ENCODE assay signal across 11 cellular contexts in the genomic region with DNA sequence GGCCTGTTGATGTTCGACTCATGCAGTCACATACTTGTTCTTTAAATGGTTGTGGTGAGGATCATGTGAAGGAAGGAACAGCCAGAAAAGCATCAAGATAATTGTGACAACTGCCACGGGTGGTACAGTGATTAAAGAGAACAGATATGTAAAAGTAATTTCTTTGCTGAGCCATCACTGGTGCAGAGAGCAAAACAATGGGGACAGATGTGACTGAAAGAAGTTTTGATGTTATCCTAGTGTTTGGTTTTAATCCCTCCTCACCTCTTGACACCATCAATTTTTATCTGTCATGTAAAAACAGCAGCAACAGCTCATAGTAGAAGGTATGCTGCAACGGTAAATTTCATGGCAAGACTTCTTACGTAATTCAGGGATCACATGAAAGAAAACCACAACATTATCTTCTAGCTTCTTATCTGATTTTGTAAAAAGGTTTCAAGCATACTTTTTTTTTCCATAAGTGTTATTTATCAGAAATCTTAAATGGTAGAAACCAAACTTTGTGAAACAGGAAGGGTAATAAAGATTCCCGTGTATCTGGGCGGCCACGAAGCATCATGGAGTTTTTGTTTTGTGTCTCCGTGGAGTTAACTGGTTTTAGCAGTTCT.
DNase-seq lines count a peak whose midpoint lies in the region; ATAC-seq and TF ChIP-seq lines count a peak whose summit lies in the region.
"Had no signal": no experiment of that assay in that cellular context is flagged by ENCODE, and none has a peak within 500 bp of the region (broad histone marks: within the 10 kb centered on the region; RNA-seq: fewer than 3 reads in every experiment).

No MANE protein-coding gene starts in this region.

- DNase-seq in HL-60 (ENCODE audit: low read depth in 1 of 2, low spot score in 1 of 2) (peak; percentile 33 to 38), SKM-1 (lab: John Stamatoyannopoulos, UW; ENCODE audit: unreplicated experiment) (peak; percentile 30), amniotic epithelial cell (ENCODE audit: low read depth) (peak; percentile 93), non-pigmented ciliary epithelial cell (ENCODE audit: low read depth) (peak; percentile 36), SHP77 (lab: John Stamatoyannopoulos, UW) (no peak)
- DNase-seq: esophagus squamous epithelium, lower lobe of right lung, NCI-H446 treated with DMSO at 0.1 percent for 48 hours had no signal

- H3K27ac ChIP-seq in HL-60 (replicated peaks), result peak overlapping the region; percentile 35
- H3K27ac ChIP-seq: esophagus squamous epithelium, lower lobe of right lung had no signal

- ATAC-seq in GM19023 (IDR thresholded peaks at IDR 0.05; ENCODE audit: unreplicated experiment), result no peak
- no peak for ATAC-seq in HG02798 (IDR thresholded peaks at IDR 0.05; ENCODE audit: poor library complexity, unreplicated experiment)

- H3K4me3 ChIP-seq in HL-60 (replicated peaks; ENCODE audit: insufficient read depth, low read length), result no peak overlapping the region
- H3K4me3 ChIP-seq: esophagus squamous epithelium, lower lobe of right lung, skin epidermis had no signal

- no peaks in the 10 kb centered on the region for H3K27me3 ChIP-seq in HL-60 (ENCODE audit: insufficient read depth, poor library complexity, severe bottlenecking)
- H3K27me3 ChIP-seq: esophagus squamous epithelium had no signal

- no peak for TF ChIP-seq CTCF in HL-60 (IDR thresholded peaks at IDR 0.05; ENCODE audit: insufficient read depth, low read length)

Comparison
In these comparisons a context has a peak if more than half of its experiments do, and no peak if none do; other contexts are left out.
1. DNase-seq: peak in HL-60 (2 of 2), SKM-1 (single experiment), amniotic epithelial cell (single experiment) and non-pigmented ciliary epithelial cell (single experiment); none in SHP77 (0 of 2).